In genomic region chr1:41364444-41365319, GRCh38 we compare ENCODE assay signal across 12 cellular contexts. TPM values are rescaled to one million over a fixed set of nuclear protein-coding genes. Genes with fewer than 3 reads are reported as not detected.
DNase-seq lines count a peak whose midpoint lies in the region; FAIRE-seq and TF ChIP-seq lines count a peak whose summit lies in the region.
"Had no signal": no experiment of that assay in that cellular context is flagged by ENCODE, and none has a peak within 500 bp of the region (broad histone marks: within the 10 kb centered on the region; RNA-seq: fewer than 3 reads in every experiment).

No MANE protein-coding gene starts in this region.

- H3K79me2 ChIP-seq in osteoblast (ENCODE audit: insufficient read depth, low read length): no peaks in the 10 kb centered on the region

- H3K27me3 ChIP-seq in CD8-positive, alpha-beta memory T cell (ENCODE audit: insufficient read depth, low read length, poor library complexity, severe bottlenecking): peaks cover 16% of the 10 kb centered on the region
- H3K27me3 ChIP-seq in H7 (ENCODE audit: control insufficient read depth, insufficient read depth, low read length) (peaks cover 77% of the 10 kb centered on the region), osteoblast (ENCODE audit: insufficient read depth, low read length) (peaks cover 69% of the 10 kb centered on the region), small intestine (ENCODE audit: control insufficient read depth in 2 of 2, insufficient read depth in 2 of 2, low read length in 2 of 2) (peaks cover 0 to 10% of the 10 kb centered on the region in 2 donors)
- H3K27me3 ChIP-seq: adrenal gland had no signal

- H3K4me2 ChIP-seq in osteoblast (ENCODE audit: insufficient read depth, low read length): no peak overlapping the region

- H3K36me3 Mint-ChIP-seq in CD8-positive, alpha-beta memory T cell: no peaks in the 10 kb centered on the region
- H3K36me3 Mint-ChIP-seq in brain: peaks cover 8% of the 10 kb centered on the region

- CTCF ChIA-PET in CD8-positive, alpha-beta memory T cell (lab: Charles Lee): no interaction called here

- no peak for FAIRE-seq in small intestine (lab: Jason Lieb, UNC)

- H3K4me3 ChIP-seq in CD8-positive, alpha-beta memory T cell (ENCODE audit: low read length): no peak overlapping the region
- no peak overlapping the region for H3K4me3 ChIP-seq in H7 (ENCODE audit: insufficient read depth, low read depth, low read length)
- H3K4me3 ChIP-seq in osteoblast (ENCODE audit: insufficient read depth, low read length): no peak overlapping the region
- H3K4me3 ChIP-seq in small intestine (ENCODE audit: low read depth in 1 of 2, low read length in 2 of 2): no peak overlapping the region
- H3K4me3 ChIP-seq: adrenal gland, SJSA1 had no signal

- no peak for DNase-seq in CD8-positive, alpha-beta memory T cell
- peak; percentile 39 for DNase-seq in H7
- peak; percentile 84 for DNase-seq in osteoblast (ENCODE audit: insufficient read length, low spot score, missing footprints)
- no peak for DNase-seq in GDM1 (lab: John Stamatoyannopoulos, UW)
- no peak for DNase-seq in small intestine
- DNase-seq in NCI-H1417 (lab: John Stamatoyannopoulos, UW): no peak
- DNase-seq: activated CD8-positive, alpha-beta memory T cell treated with anti-CD3 and anti-CD28 coated beads, Interleukin-2, amount 50 U/mL, for 4 hours; foreskin melanocyte; NCI-H524 treated with DMSO at 0.1 percent for 48 hours had no signal

- 76 to 78% (median 78%) methylated on average over 10 of the region's 10 CpGs for WGBS in small intestine, 3 donors

- TF ChIP-seq CTCF in brain (conservative IDR thresholded peaks at IDR 0.05): no peak
- TF ChIP-seq CTCF in osteoblast (IDR thresholded peaks at IDR 0.05; ENCODE audit: extremely low read depth, low read depth, low read length): no peak

- H2AFZ ChIP-seq in osteoblast (ENCODE audit: low read length): no peak overlapping the region

- H3K4me3 Mint-ChIP-seq in CD8-positive, alpha-beta memory T cell: peak overlapping the region in 4 of 7 donors; percentile 18 to 65 (median 40)
- peak overlapping the region; percentile 51 to 90 (median 80) for H3K4me3 Mint-ChIP-seq in brain

- peaks cover 30 to 49% of the 10 kb centered on the region in 2 donors for H3K27me3 Mint-ChIP-seq in CD8-positive, alpha-beta memory T cell
- peaks cover 13% of the 10 kb centered on the region for H3K27me3 Mint-ChIP-seq in brain

- H4K20me1 ChIP-seq in osteoblast (ENCODE audit: insufficient read depth, low read length): peaks cover 13% of the 10 kb centered on the region

- H3K27ac Mint-ChIP-seq in CD8-positive, alpha-beta memory T cell: peak overlapping the region in 5 of 8 donors; percentile 2 to 69 (median 59)
- peak overlapping the region; percentile 3 to 95 (median 91) for H3K27ac Mint-ChIP-seq in brain

- peaks cover 30% of the 10 kb centered on the region for H3K4me1 ChIP-seq in CD8-positive, alpha-beta memory T cell (ENCODE audit: insufficient read depth, low read length)
- H3K4me1 ChIP-seq in osteoblast (ENCODE audit: insufficient read depth, low read length) (peaks cover 3% of the 10 kb centered on the region), small intestine (ENCODE audit: control insufficient read depth in 2 of 2, insufficient read depth in 1 of 2, low read depth in 1 of 2, low read length in 1 of 2) (peaks cover 3 to 6% of the 10 kb centered on the region in 2 donors)

- POLR2A ChIA-PET in CD8-positive, alpha-beta memory T cell (lab: Charles Lee): no interaction called here

- H3K36me3 ChIP-seq in CD8-positive, alpha-beta memory T cell (ENCODE audit: insufficient read depth, low read length): no peaks in the 10 kb centered on the region
- H3K36me3 ChIP-seq in H7 (replicated peaks; ENCODE audit: control insufficient read depth, insufficient read depth, low read length): no peaks in the 10 kb centered on the region
- no peaks in the 10 kb centered on the region for H3K36me3 ChIP-seq in osteoblast (ENCODE audit: insufficient read depth, low read length)
- no peaks in the 10 kb centered on the region for H3K36me3 ChIP-seq in small intestine (ENCODE audit: control insufficient read depth in 2 of 2, insufficient read depth in 2 of 2, low read length in 2 of 2)
- H3K36me3 ChIP-seq: adrenal gland had no signal

- H3K27ac ChIP-seq in CD8-positive, alpha-beta memory T cell (ENCODE audit: low read depth, low read length): no peak overlapping the region
- no peak overlapping the region for H3K27ac ChIP-seq in osteoblast (ENCODE audit: low read depth, low read length)
- H3K27ac ChIP-seq in small intestine (ENCODE audit: low read depth in 1 of 2, low read length in 1 of 2): no peak overlapping the region
- H3K27ac ChIP-seq: adrenal gland, SJSA1 had no signal

- peaks cover 13 to 24% (median 15%) of the 10 kb centered on the region in 3 donors for H3K4me1 Mint-ChIP-seq in CD8-positive, alpha-beta memory T cell
- H3K4me1 Mint-ChIP-seq in brain: peaks cover 76% of the 10 kb centered on the region

- no peaks in the 10 kb centered on the region for H3K9me3 Mint-ChIP-seq in CD8-positive, alpha-beta memory T cell
- H3K9me3 Mint-ChIP-seq in brain: peaks cover 0 to 3% (median 0%) of the 10 kb centered on the region in 5 experiments

- H3K9me3 ChIP-seq in CD8-positive, alpha-beta memory T cell (ENCODE audit: low read length): no peaks in the 10 kb centered on the region
- H3K9me3 ChIP-seq in osteoblast (ENCODE audit: low read depth, low read length) (no peaks in the 10 kb centered on the region), small intestine (ENCODE audit: control insufficient read depth, low read depth) (no peaks in the 10 kb centered on the region)
- H3K9me3 ChIP-seq: adrenal gland had no signal

RNA-seq across cellular contexts. Expression of gene FOXO6, which starts 3.4 kb away (rescaled TPM):
- under 1 TPM in 1 of 2 experiments, not detected in 1; 0.11 TPM for total RNA-seq in CD8-positive, alpha-beta memory T cell
- not detected for polyA plus RNA-seq in CD8-positive, alpha-beta memory T cell
- total RNA-seq in H7 (2014; rRNA removed; shearing (Covaris generic)): 0.97 and 1.00 TPM in 2 replicates
- polyA plus RNA-seq in brain (ENCODE audit: insufficient read depth, low read depth, low replicate concordance): 8.1 TPM
- not detected in 2 replicates for total RNA-seq in osteoblast
- polyA plus RNA-seq in small intestine: under 1 TPM in 1 of 3 donors, not detected in 2; 0.34 TPM

Comparison
In these comparisons a context has a peak if more than half of its experiments do, and no peak if none do; other contexts are left out.
1. DNase-seq: peak in H7 (single experiment) and osteoblast (single experiment); none in CD8-positive, alpha-beta memory T cell (0 of 5), GDM1 (single experiment), small intestine (single experiment) and NCI-H1417 (0 of 3).